In genomic region chr16:28167221-28167620, GRCh38 we compare ENCODE assay signal across 14 cellular contexts. TPM values are rescaled to one million over a fixed set of nuclear protein-coding genes. Genes with fewer than 3 reads are reported as not detected.
A peak's percentile ranks its signal among the peaks of the same experiment; 100 is the strongest.
DNase-seq lines count a peak whose midpoint lies in the region; ATAC-seq, FAIRE-seq and TF ChIP-seq lines count a peak whose summit lies in the region.
"Had no signal": no experiment of that assay in that cellular context is flagged by ENCODE, and none has a peak within 500 bp of the region (broad histone marks: within the 10 kb centered on the region; RNA-seq: fewer than 3 reads in every experiment).

No MANE protein-coding gene starts in this region.

- peaks cover 59% of the 10 kb centered on the region for H3K4me1 Mint-ChIP-seq in activated B cell treated with CpG ODN at 0.5 μM for 24 hours
- peaks cover 47 to 65% of the 10 kb centered on the region in 2 donors for H3K4me1 Mint-ChIP-seq in immature natural killer cell
- H3K4me1 Mint-ChIP-seq in stimulated activated naive CD8-positive, alpha-beta T cell treated with anti-CD3 and anti-CD28 coated beads, Interleukin-15, amount 100 ng/mL, for 72 hours, result peaks cover 83% of the 10 kb centered on the region

- H2AFZ ChIP-seq in HepG2 (ENCODE audit: low read length), result no peak overlapping the region

- TF ChIP-seq CTCF in right lobe of liver (IDR thresholded peaks at IDR 0.05) (no peak), HepG2 (CRISPR knock-in tag; IDR thresholded peaks at IDR 0.05) (no peak), activated B cell treated with CpG ODN at 0.5 μM for 24 hours (IDR thresholded peaks at IDR 0.05) (no peak)

- TF ChIP-seq EP300 in HepG2 (IDR thresholded peaks at IDR 0.05; ENCODE audit: low read depth in 2 of 2, low read length in 2 of 2) (no peak), HepG2 (CRISPR knock-in tag; IDR thresholded peaks at IDR 0.05; ENCODE audit: borderline replicate concordance) (no peak)

- no peak overlapping the region for H3K9ac ChIP-seq in HepG2 (ENCODE audit: insufficient read depth, low read depth, low read length)

- ATAC-seq in right lobe of liver, result peak in 3 of 4 donors; percentile 45 to 58 (median 54)
- no peak for ATAC-seq in HepG2
- no peak for ATAC-seq in activated B cell treated with CpG ODN at 0.5 μM for 24 hours (ENCODE audit: low read depth)
- no peak for ATAC-seq in stimulated activated naive CD8-positive, alpha-beta T cell treated with anti-CD3 and anti-CD28 coated beads, Interleukin-15, amount 100 ng/mL, for 72 hours
- no peak for ATAC-seq in HG03108 (IDR thresholded peaks at IDR 0.05; ENCODE audit: unreplicated experiment)

- H3K4me2 ChIP-seq in HepG2 (ENCODE audit: low read depth, low read length), result no peak overlapping the region

- no peak for FAIRE-seq in HepG2 (lab: Jason Lieb, UNC)
- FAIRE-seq: endothelial cell of umbilical vein had no signal

- H3K9me3 Mint-ChIP-seq in activated B cell treated with CpG ODN at 0.5 μM for 24 hours, result no peaks in the 10 kb centered on the region
- no peaks in the 10 kb centered on the region for H3K9me3 Mint-ChIP-seq in immature natural killer cell
- H3K9me3 Mint-ChIP-seq in stimulated activated naive CD8-positive, alpha-beta T cell treated with anti-CD3 and anti-CD28 coated beads, Interleukin-15, amount 100 ng/mL, for 72 hours, result no peaks in the 10 kb centered on the region

- intact Hi-C loops in right lobe of liver (cut with DNase I) (no loop called here), HepG2 (cut with micrococcal nuclease; ENCODE audit: unreplicated experiment) (no loop called here), activated B cell treated with CpG ODN at 0.5 μM for 24 hours (cut with micrococcal nuclease) (loop anchor here (2.0 to 5.0 kb wide), 2 partner anchors 16 to 45 kb away; partner anchors contain the start of gene XPO6)

- BruUV-seq in HepG2 (replicated peaks; lab: Mats Ljungman, UMichigan), result no TSS peak

- DNase-seq in right lobe of liver (no peak), HepG2 (ENCODE audit: low spot score) (no peak), activated B cell treated with CpG ODN at 0.5 μM for 24 hours (no peak), immature natural killer cell (no peak), AG20443 (ENCODE audit: low spot score) (no peak), GM19240 (ENCODE audit: insufficient read length, low spot score) (no peak)
- no peak for DNase-seq in stimulated activated naive CD8-positive, alpha-beta T cell treated with anti-CD3 and anti-CD28 coated beads, Interleukin-15, amount 100 ng/mL, for 72 hours
- DNase-seq: activated CD4-positive, alpha-beta T cell treated with anti-CD3 and anti-CD28 coated beads for 1 hour; Kasumi-1; NCI-H1694 treated with DMSO at 0.1 percent for 48 hours; NCI-H524; ovary had no signal

- POLR2A ChIA-PET in HepG2 (lab: Yijun Ruan, JAX) (no interaction called here), activated B cell treated with CpG ODN at 0.5 μM for 24 hours (lab: Charles Lee) (interaction anchor here (1.2 kb wide), 1 partner anchor 27 kb away, joined by 4 read pairs; no protein-coding TSS in a partner anchor)

- WGBS in right lobe of liver (ENCODE audit: insufficient coverage, low coverage, low lambda C conversion rate, missing lambda C conversion rate), result 64% methylated on average over 7 of the region's 7 CpGs
- 96% methylated on average over 7 of the region's 7 CpGs for WGBS in HepG2 (ENCODE audit: low lambda C conversion rate)

- H3K9me3 ChIP-seq in right lobe of liver, result no peaks in the 10 kb centered on the region
- no peaks in the 10 kb centered on the region for H3K9me3 ChIP-seq in HepG2 (ENCODE audit: low read length)
- H3K9me3 ChIP-seq: ovary had no signal

- H3K4me3 Mint-ChIP-seq in activated B cell treated with CpG ODN at 0.5 μM for 24 hours (no peak overlapping the region), immature natural killer cell (no peak overlapping the region)
- H3K4me3 Mint-ChIP-seq in stimulated activated naive CD8-positive, alpha-beta T cell treated with anti-CD3 and anti-CD28 coated beads, Interleukin-15, amount 100 ng/mL, for 72 hours, result peak overlapping the region in 1 of 2 donors; percentile 20

- no peak for TF ChIP-seq RAD21 in HepG2 (CRISPR knock-in tag; IDR thresholded peaks at IDR 0.05)

- H3K36me3 Mint-ChIP-seq in activated B cell treated with CpG ODN at 0.5 μM for 24 hours (ENCODE audit: low read depth), result peaks cover 85% of the 10 kb centered on the region
- H3K36me3 Mint-ChIP-seq in immature natural killer cell, result peaks cover 14 to 35% (median 22%) of the 10 kb centered on the region in 3 donors

- no peaks in the 10 kb centered on the region for H4K20me1 ChIP-seq in HepG2 (ENCODE audit: insufficient read depth, low read length)

- peaks cover under 1% of the 10 kb centered on the region for H3K79me2 ChIP-seq in HepG2 (ENCODE audit: insufficient read depth, low read length)

- in situ Hi-C loops in HepG2 (cut with HindIII; ENCODE audit: extremely low pct_ligation_motif_present, low pct_unique_long_range_greater_than_20kb), result no loop called here

- H3K27me3 Mint-ChIP-seq in activated B cell treated with CpG ODN at 0.5 μM for 24 hours (no peaks in the 10 kb centered on the region), immature natural killer cell (ENCODE audit: low read depth in 3 of 3) (no peaks in the 10 kb centered on the region)
- no peaks in the 10 kb centered on the region for H3K27me3 Mint-ChIP-seq in stimulated activated naive CD8-positive, alpha-beta T cell treated with anti-CD3 and anti-CD28 coated beads, Interleukin-15, amount 100 ng/mL, for 72 hours

- no peak for TF ChIP-seq POLR2A in right lobe of liver (IDR thresholded peaks at IDR 0.05)
- TF ChIP-seq POLR2A in HepG2 (IDR thresholded peaks at IDR 0.05; ENCODE audit: insufficient read depth in 1 of 2, low read depth in 2 of 2, low read length in 2 of 2), result no peak

- H3K4me1 ChIP-seq in right lobe of liver, result no peaks in the 10 kb centered on the region
- peaks cover 10% of the 10 kb centered on the region for H3K4me1 ChIP-seq in HepG2 (ENCODE audit: insufficient read depth, low read length)

- CTCF ChIA-PET in HepG2 (lab: Yijun Ruan, JAX; ENCODE audit: low intra/inter-chr PET ratio, low total read pairs) (no interaction called here), activated B cell treated with CpG ODN at 0.5 μM for 24 hours (lab: Charles Lee) (interaction anchor here (0.7 kb wide), 1 partner anchor 20 kb away, joined by 3 read pairs; no protein-coding TSS in a partner anchor)

- H3K27ac Mint-ChIP-seq in activated B cell treated with CpG ODN at 0.5 μM for 24 hours (peak overlapping the region; percentile 69), immature natural killer cell (peak overlapping the region; percentile 38 to 88 (median 66))
- H3K27ac Mint-ChIP-seq in stimulated activated naive CD8-positive, alpha-beta T cell treated with anti-CD3 and anti-CD28 coated beads, Interleukin-15, amount 100 ng/mL, for 72 hours, result peak overlapping the region; percentile 0 to 81

- no peak overlapping the region for H3K27ac ChIP-seq in right lobe of liver
- H3K27ac ChIP-seq in HepG2 (ENCODE audit: extremely low read length, insufficient read depth, low read length), result no peak overlapping the region
- H3K27ac ChIP-seq: ovary had no signal

- H3K27me3 ChIP-seq in right lobe of liver, result no peaks in the 10 kb centered on the region
- no peaks in the 10 kb centered on the region for H3K27me3 ChIP-seq in HepG2 (ENCODE audit: control insufficient read depth in 1 of 2, insufficient read depth in 2 of 2, low read length in 2 of 2)
- H3K27me3 ChIP-seq: ovary had no signal

- H3K36me3 ChIP-seq in right lobe of liver, result peaks cover 0 to 44% (median 14%) of the 10 kb centered on the region in 4 donors
- H3K36me3 ChIP-seq in HepG2 (replicated peaks in 1 of 2; ENCODE audit: control insufficient read depth in 1 of 2, insufficient read depth in 2 of 2, low read length in 2 of 2), result peaks cover 32 to 65% of the 10 kb centered on the region in 2 experiments
- H3K36me3 ChIP-seq: ovary had no signal

- H3K4me3 ChIP-seq in right lobe of liver (no peak overlapping the region), HepG2 (replicated peaks in 1 of 3; ENCODE audit: insufficient read depth in 1 of 3, low read depth in 2 of 3, low read length in 3 of 3) (no peak overlapping the region)
- H3K4me3 ChIP-seq: ovary had no signal

TF ChIP-seq in HepG2, 621 proteins besides CTCF, POLR2A, EP300 and RAD21 (continues in another document):
- no peak for TF ChIP-seq ZNF775 (CRISPR knock-in tag; IDR thresholded peaks at IDR 0.05; ENCODE audit: borderline replicate concordance)
- no peak for TF ChIP-seq ZNF572 (CRISPR knock-in tag; IDR thresholded peaks at IDR 0.05)
- TF ChIP-seq SMAD3 (CRISPR knock-in tag; IDR thresholded peaks at IDR 0.05), result no peak
- no peak for TF ChIP-seq ZNF558 (CRISPR knock-in tag; IDR thresholded peaks at IDR 0.05; ENCODE audit: borderline replicate concordance)
- TF ChIP-seq ZSCAN25 (CRISPR knock-in tag; IDR thresholded peaks at IDR 0.05), result no peak
- no peak for TF ChIP-seq ZNF12 (CRISPR knock-in tag; IDR thresholded peaks at IDR 0.05)
- TF ChIP-seq ZNF552 (CRISPR knock-in tag; IDR thresholded peaks at IDR 0.05; ENCODE audit: borderline replicate concordance), result no peak

RNA-seq across cellular contexts. Expression of gene XPO6, which starts 44.5 kb away (rescaled TPM):
- total RNA-seq in right lobe of liver, result 10 to 100 TPM; 41.8 to 62.1 (median 51.3) TPM
- 102 and 109 TPM in 2 replicates for total RNA-seq in HepG2 (2016; rRNA removed; fragmentation: Illumina TruSeq; extraction: Trizol)
- 46.6 and 57.5 TPM in 2 replicates for total RNA-seq in HepG2 (2016; cell fraction: cytosol; rRNA removed; fragmentation: Illumina TruSeq; extraction: Trizol; ENCODE audit: low read depth)
- 85.8 and 109 TPM in 2 replicates for total RNA-seq in HepG2 (2016; cell fraction: insoluble cytoplasmic fraction; rRNA removed; fragmentation: Illumina TruSeq; extraction: Trizol)
- total RNA-seq in HepG2 (2016; cell fraction: membrane; rRNA removed; fragmentation: Illumina TruSeq; extraction: Trizol), result 87.0 and 101 TPM in 2 replicates
- total RNA-seq in HepG2 (2016; cell fraction: nucleus; rRNA removed; fragmentation: Illumina TruSeq; extraction: Trizol), result 104 and 150 TPM in 2 replicates
- polyA plus RNA-seq in HepG2 (2011; rRNA removed), result 119 and 129 TPM in 2 replicates
- 93.9 and 123 TPM in 2 replicates for polyA plus RNA-seq in HepG2 (2011; cell fraction: cytosol; rRNA removed)
- polyA plus RNA-seq in HepG2 (2011; cell fraction: nucleus; rRNA removed), result 278 and 283 TPM in 2 replicates
- polyA plus RNA-seq in HepG2 (2012), result 52.1 and 55.0 TPM in 2 replicates
- 19.8 and 23.6 TPM in 2 replicates for polyA plus RNA-seq in HepG2 (2016; cell fraction: cytosol; fragmentation: Illumina TruSeq; extraction: Trizol; ENCODE audit: low read depth)
- polyA plus RNA-seq in HepG2 (2016; cell fraction: insoluble cytoplasmic fraction; fragmentation: Illumina TruSeq; extraction: Trizol; ENCODE audit: low read depth), result 97.4 and 110 TPM in 2 replicates
- polyA plus RNA-seq in HepG2 (2016; cell fraction: membrane; fragmentation: Illumina TruSeq; extraction: Trizol; ENCODE audit: low read depth), result 67.2 and 72.4 TPM in 2 replicates
- polyA plus RNA-seq in HepG2 (2016; cell fraction: nucleus; fragmentation: Illumina TruSeq; extraction: Trizol; ENCODE audit: insufficient read depth, low read depth), result 153 and 165 TPM in 2 replicates
- 284 and 462 TPM in 2 replicates for polyA minus RNA-seq in HepG2 (2011; rRNA and poly(A)+ RNA removed; ENCODE audit: low replicate concordance)
- 88.5 and 89.2 TPM in 2 replicates for polyA minus RNA-seq in HepG2 (2011; cell fraction: cytosol; rRNA and poly(A)+ RNA removed)
- 247 and 281 TPM in 2 replicates for polyA minus RNA-seq in HepG2 (2011; cell fraction: nucleus; rRNA and poly(A)+ RNA removed)
- total RNA-seq in activated B cell treated with CpG ODN at 0.5 μM for 24 hours, result 212 and 236 TPM in 2 replicates
- 10 to 100 TPM; 40.7 to 75.5 (median 42.2) TPM for polyA plus RNA-seq in immature natural killer cell

Comparison
In these comparisons a context has a peak if more than half of its experiments do, and no peak if none do; other contexts are left out.
1. ATAC-seq: peak in right lobe of liver (3 of 4); none in HepG2 (single experiment), activated B cell treated with CpG ODN at 0.5 μM for 24 hours (single experiment), stimulated activated naive CD8-positive, alpha-beta T cell treated with anti-CD3 and anti-CD28 coated beads, Interleukin-15, amount 100 ng/mL, for 72 hours (single experiment) and HG03108 (single experiment).
2. Peak in every context shown above with its lines, with median percentiles within 50 percentile points of each other: H3K27ac Mint-ChIP-seq.